1 cellular context compared by ENCODE assay signal in the genomic region with DNA sequence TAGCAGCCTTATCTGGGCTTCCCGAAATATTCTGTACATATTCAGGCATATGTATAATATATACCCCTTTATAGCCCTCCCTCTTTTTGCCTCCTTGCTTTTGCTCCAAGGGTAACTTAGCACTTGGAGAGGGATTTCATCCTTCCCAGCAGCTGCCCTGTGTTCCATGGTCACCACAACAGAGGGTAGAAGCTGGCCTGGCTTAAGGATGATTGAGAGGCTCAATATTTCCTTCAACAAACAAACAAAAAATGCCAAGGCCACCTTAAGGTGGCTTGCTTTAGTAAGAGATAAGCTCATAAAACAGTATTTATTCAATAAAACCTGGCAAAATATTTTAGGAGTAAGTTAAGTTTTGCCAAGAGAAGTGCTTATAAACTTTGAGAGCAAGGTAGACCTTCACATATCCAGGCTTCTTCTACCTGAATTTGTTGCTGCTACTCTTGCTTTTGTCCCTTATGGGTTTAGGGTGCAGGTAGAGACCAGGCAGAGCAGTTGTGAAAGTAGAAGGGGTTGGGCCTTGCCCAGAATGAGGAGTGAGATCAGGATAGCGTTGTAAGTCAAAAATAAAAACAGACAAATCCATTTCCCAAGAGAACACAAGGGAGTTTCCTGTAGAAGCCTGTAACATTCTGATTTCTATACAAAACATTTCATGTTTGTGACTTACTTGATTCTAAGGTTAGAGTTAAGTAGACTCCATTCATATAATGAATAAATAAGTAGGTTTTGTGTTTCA.
TF ChIP-seq lines count a peak whose summit lies in the region.

No MANE protein-coding gene starts in this region.

TF ChIP-seq in GM12878, 131 proteins besides CTCF, POLR2A, EP300 and RAD21:
- TF ChIP-seq ZSCAN29 (IDR thresholded peaks at IDR 0.05) (no peak), CEBPB (IDR thresholded peaks at IDR 0.05; ENCODE audit: borderline replicate concordance in 1 of 2, low read depth in 2 of 2, low read length in 2 of 2) (no peak), MYC (IDR thresholded peaks at IDR 0.05; ENCODE audit: insufficient read depth, insufficient read length, insufficient replicate concordance, low read length, severe bottlenecking) (no peak), NFYA (IDR thresholded peaks at IDR 0.05; ENCODE audit: borderline replicate concordance, low read depth, low read length) (no peak), NR2C2 (IDR thresholded peaks at IDR 0.05; ENCODE audit: borderline replicate concordance, control insufficient read depth, insufficient read length, low read depth) (no peak)
- TF ChIP-seq, protein P1, sequence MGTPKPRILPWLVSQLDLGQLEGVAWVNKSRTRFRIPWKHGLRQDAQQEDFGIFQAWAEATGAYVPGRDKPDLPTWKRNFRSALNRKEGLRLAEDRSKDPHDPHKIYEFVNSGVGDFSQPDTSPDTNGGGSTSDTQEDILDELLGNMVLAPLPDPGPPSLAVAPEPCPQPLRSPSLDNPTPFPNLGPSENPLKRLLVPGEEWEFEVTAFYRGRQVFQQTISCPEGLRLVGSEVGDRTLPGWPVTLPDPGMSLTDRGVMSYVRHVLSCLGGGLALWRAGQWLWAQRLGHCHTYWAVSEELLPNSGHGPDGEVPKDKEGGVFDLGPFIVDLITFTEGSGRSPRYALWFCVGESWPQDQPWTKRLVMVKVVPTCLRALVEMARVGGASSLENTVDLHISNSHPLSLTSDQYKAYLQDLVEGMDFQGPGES (IDR thresholded peaks at IDR 0.05), result no peak
TF ChIP-seq in GM12878: peak in this region for 0.
